ENCODE assay signal across 7 cellular contexts in genomic region chr10:97210576-97210975, GRCh38. TPM values are rescaled to one million over a fixed set of nuclear protein-coding genes. Genes with fewer than 3 reads are reported as not detected.
DNase-seq lines count a peak whose midpoint lies in the region; ATAC-seq and TF ChIP-seq lines count a peak whose summit lies in the region.

No MANE protein-coding gene starts in this region.

- no peak for ATAC-seq in GM18907 (IDR thresholded peaks at IDR 0.05; ENCODE audit: unreplicated experiment)

- no peak overlapping the region for H3K4me3 ChIP-seq in GM12864 (ENCODE audit: low read depth, low read length)
- H3K4me3 ChIP-seq in spleen = no peak overlapping the region

- TF ChIP-seq POLR2A in spleen (IDR thresholded peaks at IDR 0.05) = no peak

- no peak overlapping the region for H3K27ac ChIP-seq in spleen

- TF ChIP-seq CTCF in GM12864 (IDR thresholded peaks at IDR 0.05; ENCODE audit: low read depth, low read length, missing control alignments) (peak; percentile 89), spleen (IDR thresholded peaks at IDR 0.05 in 8 of 11, conservative IDR thresholded peaks at IDR 0.05 in 3 of 11) (peak; percentile 84 to 96 (median 94))

- H3K36me3 ChIP-seq in spleen = no peaks in the 10 kb centered on the region

- H3K27me3 ChIP-seq in spleen (replicated peaks in 1 of 7) = peaks cover 0 to 7% (median 0%) of the 10 kb centered on the region in 7 donors

- WGBS in spleen, 5 donors = 12 to 18% (median 14%) methylated on average over 8 of the region's 8 CpGs

- no peaks in the 10 kb centered on the region for H3K4me1 ChIP-seq in spleen

- H3K9me3 ChIP-seq in spleen = no peaks in the 10 kb centered on the region

- DNase-seq in GM12864 (ENCODE audit: low read depth) (no peak), MV-4-11 (lab: John Stamatoyannopoulos, UW) (peak; percentile 55), T-helper 9 cell (peak; percentile 66), anterior cingulate cortex (lab: John Stamatoyannopoulos, UW) (peak in 47 of 58 donors; percentile 8 to 78 (median 36)), hippocampal formation (lab: John Stamatoyannopoulos, UW) (peak; percentile 23 to 25), spleen (peak; percentile 80)

- intact Hi-C loops in spleen (cut with DNase I; ENCODE audit: low total_unique reads) = loop anchor here (2.0 kb wide), 1 partner anchor 138 kb away; no protein-coding TSS in a partner anchor

RNA-seq across cellular contexts. Expression of gene SLIT1, which starts 24.8 kb away (rescaled TPM):
- total RNA-seq in spleen = under 1 TPM; 0.19 to 0.82 (median 0.64) TPM
- polyA plus RNA-seq in spleen = under 1 TPM; 0.11 to 0.52 (median 0.29) TPM
